Comparison of ENCODE assay signal across 24 cellular contexts in the genomic region with DNA sequence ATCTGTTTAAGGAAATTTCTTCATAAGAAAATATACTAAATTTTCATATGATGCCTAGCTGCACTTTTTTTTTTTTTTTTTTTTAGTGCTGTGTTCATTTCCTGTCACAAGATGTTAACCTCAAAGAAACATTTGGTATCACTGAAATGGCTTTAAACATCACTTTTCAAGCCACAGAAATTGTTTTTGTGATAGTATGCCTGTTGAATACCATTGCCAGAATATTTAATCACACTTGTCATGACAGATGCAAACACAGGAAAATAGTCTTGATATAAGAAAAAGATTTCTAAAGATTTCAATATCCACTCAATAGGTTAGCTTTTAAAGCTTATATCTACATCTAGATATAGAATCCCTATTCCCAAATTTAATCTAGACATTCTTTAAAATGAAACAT.
DNase-seq lines count a peak whose midpoint lies in the region; ATAC-seq, FAIRE-seq and TF ChIP-seq lines count a peak whose summit lies in the region.
"Had no signal": no experiment of that assay in that cellular context is flagged by ENCODE, and none has a peak within 500 bp of the region (broad histone marks: within the 10 kb centered on the region; RNA-seq: fewer than 3 reads in every experiment).

No MANE protein-coding gene starts in this region.

- DNase-seq in G401 (ENCODE audit: low spot score) (peak; percentile 63), cerebellar cortex (ENCODE audit: low spot score) (peak; percentile 60), GM12892 (ENCODE audit: insufficient read length) (no peak), HPDE6-E6E7 (ENCODE audit: extremely low spot score) (no peak), left lobe of liver (ENCODE audit: low spot score) (no peak)
- DNase-seq: CD4-positive, alpha-beta T cell; COR-L47; DMS 273 treated with DMSO at 0.1 percent for 48 hours; DMS79 treated with DMSO at 0.1 percent for 48 hours; IMR-90; NCI-H1694; NCI-H2081; NCI-H2171; NCI-H345 had no signal

- in situ Hi-C loops in G401 (cut with HindIII; ENCODE audit: low sequenced_read_pairs), result no loop called here

- H3K4me2 ChIP-seq in OCI-LY1 (ENCODE audit: low read length), result no peak overlapping the region
- H3K4me2 ChIP-seq: KMS-11 had no signal

- no peaks in the 10 kb centered on the region for H3F3A ChIP-seq in OCI-LY1 (ENCODE audit: insufficient read depth, low read length)

- no peak overlapping the region for H2AFZ ChIP-seq in OCI-LY1 (ENCODE audit: low read length)

- H3K4me1 ChIP-seq in OCI-LY1 (ENCODE audit: insufficient read depth, low read length, severe bottlenecking), result peaks cover 61% of the 10 kb centered on the region
- H3K4me1 ChIP-seq: SJSA1 had no signal

- no peak for ATAC-seq in HG03342 (IDR thresholded peaks at IDR 0.05; ENCODE audit: unreplicated experiment)
- ATAC-seq in left lobe of liver, result no peak
- ATAC-seq: Right ventricle myocardium inferior had no signal

- H3K9me2 ChIP-seq in OCI-LY1 (ENCODE audit: low read depth, low read length), result no peaks in the 10 kb centered on the region

- TF ChIP-seq CTCF in OCI-LY1 (IDR thresholded peaks at IDR 0.05; ENCODE audit: low read length), result no peak

- H4K20me1 ChIP-seq in OCI-LY1 (ENCODE audit: insufficient read depth, low read length), result no peaks in the 10 kb centered on the region

- no peaks in the 10 kb centered on the region for H3K79me2 ChIP-seq in OCI-LY1 (ENCODE audit: insufficient read depth, low read length)

- TF ChIP-seq POLR2A in GM12892 (IDR thresholded peaks at IDR 0.05; ENCODE audit: low read depth, low read length), result no peak

- H3K4me3 ChIP-seq in OCI-LY1 (ENCODE audit: low read depth, low read length, poor library complexity, severe bottlenecking), result no peak overlapping the region
- H3K4me3 ChIP-seq: SJSA1 had no signal

- H3K27ac ChIP-seq in OCI-LY1 (ENCODE audit: low read depth, low read length, poor library complexity, severe bottlenecking), result peak overlapping the region; percentile 58
- H3K27ac ChIP-seq: HL-60, KMS-11, SJSA1 had no signal

- FAIRE-seq in GM12892 (lab: Jason Lieb, UNC), result no peak
- FAIRE-seq: G401.6, GM19239, H54, HTR-8/SVneo had no signal

- no peaks in the 10 kb centered on the region for H3K27me3 ChIP-seq in OCI-LY1 (ENCODE audit: insufficient read depth, low read length)
- H3K27me3 ChIP-seq: SJSA1 had no signal

- H3K9me3 ChIP-seq in OCI-LY1 (ENCODE audit: low read length), result no peaks in the 10 kb centered on the region
- H3K9me3 ChIP-seq: SJSA1 had no signal

- no peak overlapping the region for H3K9ac ChIP-seq in OCI-LY1 (ENCODE audit: low read length)
- H3K9ac ChIP-seq: KMS-11 had no signal

- no peaks in the 10 kb centered on the region for H3K36me3 ChIP-seq in OCI-LY1 (ENCODE audit: insufficient read depth, low read length)
- H3K36me3 ChIP-seq: SJSA1 had no signal

Comparison
In these comparisons a context has a peak if more than half of its experiments do, and no peak if none do; other contexts are left out.
1. DNase-seq: peak in G401 (single experiment) and cerebellar cortex (single experiment); none in GM12892 (single experiment), HPDE6-E6E7 (single experiment) and left lobe of liver (single experiment).